7 cellular contexts compared by ENCODE assay signal in the genomic region with DNA sequence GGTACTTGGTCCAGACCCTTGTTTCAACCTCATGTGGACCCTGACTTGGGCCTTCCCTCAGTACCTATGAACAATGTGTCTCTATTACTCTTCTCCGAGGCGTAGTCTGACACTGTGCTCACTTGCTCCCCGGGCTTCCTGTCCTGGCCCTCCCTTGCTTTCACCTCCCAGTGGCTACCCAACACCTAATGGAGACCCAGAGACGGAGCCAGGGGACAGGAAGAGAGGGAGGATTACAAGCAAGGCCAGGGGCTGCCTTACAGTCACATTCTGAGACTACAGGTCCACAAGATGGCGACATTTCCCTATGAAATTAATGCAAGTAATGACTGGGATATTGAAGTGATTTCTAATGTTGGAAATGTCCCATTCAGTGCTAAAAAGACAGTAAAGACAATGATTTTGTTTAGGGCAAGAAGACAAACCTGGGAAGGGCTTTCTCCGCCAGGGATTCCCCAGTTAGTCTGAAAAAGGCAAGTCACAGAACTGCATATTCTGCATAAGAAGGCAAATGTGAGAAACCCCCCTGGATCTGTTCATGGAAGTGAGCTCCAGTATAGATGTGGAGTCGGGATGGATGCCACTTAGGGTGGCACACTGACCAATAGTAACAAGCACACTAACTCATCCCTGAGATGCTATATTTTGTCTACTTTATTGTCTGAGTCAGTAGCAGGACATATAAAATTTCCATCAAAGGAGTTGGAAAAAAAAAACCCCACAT. TPM values are rescaled to one million over a fixed set of nuclear protein-coding genes. Genes with fewer than 3 reads are reported as not detected.
DNase-seq lines count a peak whose midpoint lies in the region; TF ChIP-seq lines count a peak whose summit lies in the region.

No MANE protein-coding gene starts in this region.

- in situ Hi-C loops in KBM-7 (cut with MboI; ENCODE audit: low pct_unique_long_range_greater_than_20kb, low sequenced_read_pairs): loop anchor here (25.0 kb wide), 1 partner anchor 510 kb away; no protein-coding TSS in a partner anchor

- no peaks in the 10 kb centered on the region for H3K27me3 ChIP-seq in neutrophil
- no peaks in the 10 kb centered on the region for H3K27me3 ChIP-seq in vagina

- H3K9me3 ChIP-seq in neutrophil: no peaks in the 10 kb centered on the region
- H3K9me3 ChIP-seq in vagina: no peaks in the 10 kb centered on the region

- intact Hi-C loops in vagina (cut with DNase I): no loop called here

- peaks cover 5 to 6% of the 10 kb centered on the region in 2 experiments for H3K4me1 ChIP-seq in neutrophil (ENCODE audit: control insufficient read depth in 1 of 2, insufficient read depth in 1 of 2, low read depth in 1 of 2, low read length in 1 of 2)
- H3K4me1 ChIP-seq in vagina: no peaks in the 10 kb centered on the region

- H3K36me3 ChIP-seq in neutrophil: no peaks in the 10 kb centered on the region
- no peaks in the 10 kb centered on the region for H3K36me3 ChIP-seq in vagina

- DNase-seq in KBM-7 (peak; percentile 71), OCI-M1 (lab: John Stamatoyannopoulos, UW) (peak; percentile 89), activated T-cell treated with anti-CD3 and anti-CD28 coated beads for 4 hours (peak; percentile 39), fibroblast of the conjunctiva (ENCODE audit: low read depth) (peak; percentile 59), vagina (ENCODE audit: extremely low spot score in 2 of 2) (no peak)

- TF ChIP-seq POLR2A in vagina (IDR thresholded peaks at IDR 0.05): no peak

- H3K27ac ChIP-seq in neutrophil (no peak overlapping the region), vagina (no peak overlapping the region)

- TF ChIP-seq CTCF in GM12873 (IDR thresholded peaks at IDR 0.05; ENCODE audit: insufficient read depth, low read depth, low read length, missing control alignments): peak; percentile 61
- peak; percentile 42 for TF ChIP-seq CTCF in neutrophil (IDR thresholded peaks at IDR 0.05)
- TF ChIP-seq CTCF in vagina (IDR thresholded peaks at IDR 0.05): peak in 2 of 3 experiments; percentile 24 to 41

- H3K4me3 ChIP-seq in neutrophil (ENCODE audit: low read depth in 1 of 2, low read length in 1 of 2) (no peak overlapping the region), vagina (no peak overlapping the region)

RNA-seq across cellular contexts. Expression of gene ZBTB24, which starts 44.0 kb away (rescaled TPM):
- 6.6 TPM for total RNA-seq in vagina

Comparison
In these comparisons a context has a peak if more than half of its experiments do, and no peak if none do; other contexts are left out.
1. DNase-seq: peak in KBM-7 (single experiment), OCI-M1 (single experiment), activated T-cell treated with anti-CD3 and anti-CD28 coated beads for 4 hours (single experiment) and fibroblast of the conjunctiva (single experiment); none in vagina (0 of 2).
2. Peak in every context shown above with its lines, with median percentiles within 50 percentile points of each other: CTCF ChIP-seq.